In the genomic region with DNA sequence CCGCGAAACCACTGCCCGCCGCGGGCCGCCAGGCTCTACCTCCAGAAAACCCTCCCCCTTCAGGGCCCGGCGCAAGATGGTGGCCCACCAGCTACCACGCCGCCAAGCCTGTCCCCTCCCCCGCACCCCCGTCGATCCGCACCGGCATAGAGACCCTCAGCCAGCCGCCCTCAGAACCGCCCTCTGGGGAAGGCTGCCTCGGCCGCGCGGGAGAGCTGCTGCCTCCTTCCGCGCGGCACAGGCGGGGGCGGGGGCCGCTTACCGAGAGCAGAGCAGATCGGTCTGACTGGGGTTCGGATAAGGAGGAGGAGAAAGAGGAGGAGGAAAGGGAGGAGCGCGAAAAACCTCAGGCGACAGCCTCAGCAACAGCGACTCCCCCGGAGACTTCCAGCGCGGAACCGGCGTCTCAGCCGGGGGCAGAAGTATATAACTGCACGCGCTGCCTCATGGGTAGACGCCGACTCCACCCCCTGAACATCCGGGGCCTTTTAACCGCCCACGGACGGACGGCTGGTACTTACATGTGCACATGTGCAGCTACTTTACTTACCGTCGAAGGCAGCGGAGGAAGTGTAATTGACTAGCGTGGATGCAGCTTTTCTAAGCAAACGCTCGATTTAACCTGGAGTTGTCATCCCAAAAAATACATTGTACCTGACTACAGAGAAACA, we compare ENCODE assay signal across 8 cellular contexts. TPM values are rescaled to one million over a fixed set of nuclear protein-coding genes. Genes with fewer than 3 reads are reported as not detected.
DNase-seq lines count a peak whose midpoint lies in the region; ATAC-seq, FAIRE-seq and TF ChIP-seq lines count a peak whose summit lies in the region.

A gene with protein sequence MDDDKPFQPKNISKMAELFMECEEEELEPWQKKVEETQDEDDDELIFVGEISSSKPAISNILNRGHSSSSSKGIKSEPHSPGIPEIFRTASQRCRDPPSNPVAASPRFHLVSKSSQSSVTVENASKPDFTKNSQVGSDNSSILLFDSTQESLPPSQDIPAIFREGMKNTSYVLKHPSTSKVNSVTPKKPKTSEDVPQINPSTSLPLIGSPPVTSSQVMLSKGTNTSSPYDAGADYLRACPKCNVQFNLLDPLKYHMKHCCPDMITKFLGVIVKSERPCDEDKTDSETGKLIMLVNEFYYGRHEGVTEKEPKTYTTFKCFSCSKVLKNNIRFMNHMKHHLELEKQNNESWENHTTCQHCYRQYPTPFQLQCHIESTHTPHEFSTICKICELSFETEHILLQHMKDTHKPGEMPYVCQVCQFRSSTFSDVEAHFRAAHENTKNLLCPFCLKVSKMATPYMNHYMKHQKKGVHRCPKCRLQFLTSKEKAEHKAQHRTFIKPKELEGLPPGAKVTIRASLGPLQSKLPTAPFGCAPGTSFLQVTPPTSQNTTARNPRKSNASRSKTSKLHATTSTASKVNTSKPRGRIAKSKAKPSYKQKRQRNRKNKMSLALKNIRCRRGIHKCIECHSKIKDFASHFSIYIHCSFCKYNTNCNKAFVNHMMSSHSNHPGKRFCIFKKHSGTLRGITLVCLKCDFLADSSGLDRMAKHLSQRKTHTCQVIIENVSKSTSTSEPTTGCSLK (minus strand): TSS at position 400 of the 671 bp plus-strand sequence. CDS start 8,450 bp downstream, outside the sequence.

- peak within 1 kb of the TSS; percentile 92 for H3K27ac ChIP-seq in WERI-Rb-1

- H3K27me3 ChIP-seq in WERI-Rb-1 (ENCODE audit: insufficient read depth, low read depth, severe bottlenecking) (peaks cover 9% of the 10 kb centered on the region), bronchial epithelial cell (ENCODE audit: control insufficient read depth, insufficient read depth, low read length) (no peaks in the 10 kb centered on the region)

- FAIRE-seq in bronchial epithelial cell (lab: Jason Lieb, UNC), result peak; percentile 60

- DNase-seq in AG09309 (ENCODE audit: low read depth) (peak; percentile 56), NCI-H2196 (lab: John Stamatoyannopoulos, UW; ENCODE audit: unreplicated experiment) (peak; percentile 89), WERI-Rb-1 (peak; percentile 94), bronchial epithelial cell (ENCODE audit: low read depth) (peak; percentile 84), immature natural killer cell (peak; percentile 84 to 89 (median 87)), smooth muscle cell of the brain vasculature (ENCODE audit: low read depth, low spot score) (peak; percentile 52)

- H3K4me3 Mint-ChIP-seq in immature natural killer cell, result peak within 1 kb of the TSS; percentile 85 to 88 (median 87)

- peak within 1 kb of the TSS; percentile 72 to 88 (median 82) for H3K27ac Mint-ChIP-seq in immature natural killer cell

- H3K9me3 ChIP-seq in WERI-Rb-1 (ENCODE audit: severe bottlenecking), result peaks cover 8% of the 10 kb centered on the region

- peak within 1 kb of the TSS; percentile 57 for H3K4me3 ChIP-seq in AG09309 (ENCODE audit: control insufficient read depth, low read depth, low read length)
- peak within 1 kb of the TSS; percentile 60 for H3K4me3 ChIP-seq in WERI-Rb-1 (ENCODE audit: low read depth, low read length)
- H3K4me3 ChIP-seq in bronchial epithelial cell (ENCODE audit: low read depth, low read length), result peak within 1 kb of the TSS; percentile 60

- H3K36me3 Mint-ChIP-seq in immature natural killer cell, result no peaks in the 10 kb centered on the region

- peak; percentile 96 for ATAC-seq in GM18907 (IDR thresholded peaks at IDR 0.05; ENCODE audit: unreplicated experiment)
- peak; percentile 93 for ATAC-seq in HG03139 (IDR thresholded peaks at IDR 0.05; ENCODE audit: unreplicated experiment)

- no peaks in the 10 kb centered on the region for H3K9me3 Mint-ChIP-seq in immature natural killer cell

- H3K27me3 Mint-ChIP-seq in immature natural killer cell (ENCODE audit: low read depth in 3 of 3), result peaks cover 6 to 11% (median 9%) of the 10 kb centered on the region in 3 donors

- H3K4me1 Mint-ChIP-seq in immature natural killer cell, result peaks cover 13 to 29% of the 10 kb centered on the region in 2 donors

- TF ChIP-seq CTCF in AG09309 (IDR thresholded peaks at IDR 0.05; ENCODE audit: control insufficient read depth, insufficient read depth, low read depth, low read length, missing control alignments), result peak; percentile 42
- TF ChIP-seq CTCF in WERI-Rb-1 (IDR thresholded peaks at IDR 0.05; ENCODE audit: low read depth, low read length), result peak; percentile 50
- peak; percentile 43 for TF ChIP-seq CTCF in bronchial epithelial cell (IDR thresholded peaks at IDR 0.05; ENCODE audit: insufficient read depth, low read length, severe bottlenecking)

- H3K36me3 ChIP-seq in WERI-Rb-1, result no peaks in the 10 kb centered on the region
- no peaks in the 10 kb centered on the region for H3K36me3 ChIP-seq in bronchial epithelial cell (ENCODE audit: control insufficient read depth, insufficient read depth, low read length)

RNA-seq across cellular contexts. Expression of the gene that starts here (rescaled TPM):
- 0.79 and 0.90 TPM in 2 replicates for total RNA-seq in bronchial epithelial cell
- 1 to 10 TPM in 2 of 3 donors, not detected in 1; 1.1 to 2.7 TPM for polyA plus RNA-seq in immature natural killer cell

Comparison
In these comparisons a context has a peak if more than half of its experiments do, and no peak if none do; other contexts are left out.
1. Peak in every context shown above with its lines: DNase-seq, ATAC-seq, H3K4me3 ChIP-seq and H3K27ac ChIP-seq.
2. Peak in DNase-seq and H3K4me3 ChIP-seq in bronchial epithelial cell; RNA of the gene not detected or under 1 TPM.